Comparison of ENCODE assay signal across 9 cellular contexts in the genomic region with DNA sequence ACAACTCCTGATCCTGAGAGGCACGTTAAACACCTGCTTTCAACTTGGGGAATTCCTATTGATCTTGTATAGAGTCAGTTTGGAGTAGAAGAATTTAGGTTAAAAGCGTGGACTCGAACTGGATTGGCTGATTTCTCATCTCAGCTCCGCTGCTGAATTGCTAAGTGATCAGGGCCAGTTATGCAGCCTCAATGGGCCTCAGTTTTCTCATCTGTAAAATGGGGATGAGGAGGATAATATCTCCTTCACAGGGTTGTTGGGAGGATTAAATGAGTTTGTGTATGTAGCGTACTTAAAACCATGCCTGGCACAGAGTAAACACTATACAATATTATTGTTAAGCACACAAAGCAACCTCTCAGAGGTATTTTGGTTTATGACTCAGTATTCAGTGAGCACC. TPM values are rescaled to one million over a fixed set of nuclear protein-coding genes. Genes with fewer than 3 reads are reported as not detected.
"Had no signal": no experiment of that assay in that cellular context is flagged by ENCODE, and none has a peak within 500 bp of the region (broad histone marks: within the 10 kb centered on the region; RNA-seq: fewer than 3 reads in every experiment).

No MANE protein-coding gene starts in this region.

- DNase-seq: H9, HCEC 1CT, IMR-90, KBM-7 had no signal

- H3K27ac ChIP-seq: HL-60, KMS-11 had no signal

- H3K4me2 ChIP-seq: GM23338, KMS-11 had no signal

- H3K9ac ChIP-seq: KMS-11 had no signal

- FAIRE-seq: H1, H54 had no signal

- ATAC-seq: GM23338 had no signal

- H3K4me3 ChIP-seq: GM23338 had no signal

RNA-seq across cellular contexts. Expression of gene HEPHL1, which starts 53.2 kb away (rescaled TPM):
- total RNA-seq: H9 had no signal
